In genomic region chr5:172774561-172775271, GRCh38 we compare ENCODE assay signal across 13 cellular contexts. TPM values are rescaled to one million over a fixed set of nuclear protein-coding genes. Genes with fewer than 3 reads are reported as not detected.
DNase-seq lines count a peak whose midpoint lies in the region; ATAC-seq, FAIRE-seq and TF ChIP-seq lines count a peak whose summit lies in the region.
"Had no signal": no experiment of that assay in that cellular context is flagged by ENCODE, and none has a peak within 500 bp of the region (broad histone marks: within the 10 kb centered on the region; RNA-seq: fewer than 3 reads in every experiment).

No MANE protein-coding gene starts in this region.

- no peak overlapping the region for H3K4me3 ChIP-seq in CD8-positive, alpha-beta T cell (ENCODE audit: low read depth, low read length)
- peak overlapping the region in 2 of 3 experiments; percentile 3 to 39; a peak in 2 of 6 replicates for H3K4me3 ChIP-seq in HepG2 (replicated peaks in 1 of 3; ENCODE audit: insufficient read depth in 1 of 3, low read depth in 2 of 3, low read length in 3 of 3)
- H3K4me3 ChIP-seq in skeletal muscle tissue (ENCODE audit: low read length in 3 of 3) = no peak overlapping the region

- no peak overlapping the region for H3K4me3 Mint-ChIP-seq in CD8-positive, alpha-beta T cell
- H3K4me3 Mint-ChIP-seq in activated T-helper 1 cell treated with anti-CD3 and anti-CD28 coated beads, Interleukin-12 subunit alpha, Interleukin-12 subunit beta, Interleukin-2, Interleukin-4 antibody, amounts not matched to agents 30 ng/mL and 10 ng/mL and 1 ng/mL, durations not matched to agents 14 hours and 24 hours and 36 hours = no peak overlapping the region

- H3K9ac ChIP-seq in HepG2 (ENCODE audit: insufficient read depth, low read depth, low read length) (peak overlapping the region; percentile 72), skeletal muscle tissue (ENCODE audit: low read depth in 1 of 3, low read length in 3 of 3) (peak overlapping the region in 1 of 3 donors; percentile 3)

- no peak for TF ChIP-seq RAD21 in HepG2 (CRISPR knock-in tag; IDR thresholded peaks at IDR 0.05)

- ATAC-seq in CD8-positive, alpha-beta T cell = no peak
- ATAC-seq in HepG2 = no peak

- H3K9me3 ChIP-seq in CD8-positive, alpha-beta T cell (ENCODE audit: low read length) = no peaks in the 10 kb centered on the region
- H3K9me3 ChIP-seq in HepG2 (ENCODE audit: low read length) (no peaks in the 10 kb centered on the region), skeletal muscle tissue (ENCODE audit: control insufficient read depth in 3 of 3, low read length in 3 of 3) (no peaks in the 10 kb centered on the region)

- CTCF ChIA-PET in CD8-positive, alpha-beta T cell (lab: Charles Lee) = interaction anchor here (0.6 to 7.2 kb wide), 10 partner anchors 9 to 185 kb away, joined by 3 to 75 read pairs (median 6); partner anchors contain the start of gene RPL26L1
- CTCF ChIA-PET in HepG2 (lab: Yijun Ruan, JAX; ENCODE audit: low intra/inter-chr PET ratio, low total read pairs) = no interaction called here

- H4K20me1 ChIP-seq in HepG2 (ENCODE audit: insufficient read depth, low read length) = peaks cover 12% of the 10 kb centered on the region

- peak overlapping the region; percentile 99 for H3K4me2 ChIP-seq in HepG2 (ENCODE audit: low read depth, low read length)

- 31% methylated on average over 7 of the region's 7 CpGs for WGBS in HepG2 (ENCODE audit: low lambda C conversion rate)

- intact Hi-C loops in CD8-positive, alpha-beta T cell (cut with DNase I, micrococcal nuclease) = loop anchor here (2.0 to 10.0 kb wide), 4 partner anchors 158 to 1380 kb away; partner anchors contain the start of gene BNIP1 (in 1 of the 2)
- intact Hi-C loops in activated T-helper 1 cell treated with anti-CD3 and anti-CD28 coated beads, Interleukin-12 subunit alpha, Interleukin-12 subunit beta, Interleukin-2, Interleukin-4 antibody, amounts not matched to agents 30 ng/mL and 10 ng/mL and 1 ng/mL, durations not matched to agents 14 hours and 24 hours and 36 hours (cut with micrococcal nuclease) = loop anchor here (10.0 kb wide), 1 partner anchor 1110 kb away; the partner anchor contains the start of gene CPEB4
- intact Hi-C loops in HepG2 (cut with micrococcal nuclease; ENCODE audit: unreplicated experiment) = no loop called here

- H3K36me3 ChIP-seq in CD8-positive, alpha-beta T cell (ENCODE audit: insufficient read depth, low read length) = no peaks in the 10 kb centered on the region
- peaks cover 0 to 4% of the 10 kb centered on the region in 2 experiments; a peak in 1 of 5 replicates for H3K36me3 ChIP-seq in HepG2 (replicated peaks in 1 of 2; ENCODE audit: control insufficient read depth in 1 of 2, insufficient read depth in 2 of 2, low read length in 2 of 2)
- H3K36me3 ChIP-seq in skeletal muscle tissue (ENCODE audit: control insufficient read depth in 3 of 3, insufficient read depth in 3 of 3, low read length in 3 of 3) = peaks cover 0 to 9% (median 5%) of the 10 kb centered on the region in 3 donors

- TF ChIP-seq POLR2A in HepG2 (IDR thresholded peaks at IDR 0.05; ENCODE audit: insufficient read depth in 1 of 2, low read depth in 2 of 2, low read length in 2 of 2) = no peak

- in situ Hi-C loops in HepG2 (cut with HindIII; ENCODE audit: extremely low pct_ligation_motif_present, low pct_unique_long_range_greater_than_20kb) = loop anchor here (5.0 to 10.0 kb wide), 2 partner anchors 80 to 128 kb away; no protein-coding TSS in a partner anchor

- no peak overlapping the region for H3K27ac ChIP-seq in CD8-positive, alpha-beta T cell (ENCODE audit: low read depth, low read length)
- peak overlapping the region; percentile 62 for H3K27ac ChIP-seq in HepG2 (ENCODE audit: extremely low read length, insufficient read depth, low read length)
- H3K27ac ChIP-seq in skeletal muscle tissue (ENCODE audit: low read depth, low read length) = peak overlapping the region; percentile 100

- TF ChIP-seq EP300 in HepG2 (IDR thresholded peaks at IDR 0.05; ENCODE audit: low read depth in 2 of 2, low read length in 2 of 2) (no peak), HepG2 (CRISPR knock-in tag; IDR thresholded peaks at IDR 0.05; ENCODE audit: borderline replicate concordance) (no peak)

- no peaks in the 10 kb centered on the region for H3K9me3 Mint-ChIP-seq in CD8-positive, alpha-beta T cell
- no peaks in the 10 kb centered on the region for H3K9me3 Mint-ChIP-seq in activated T-helper 1 cell treated with anti-CD3 and anti-CD28 coated beads, Interleukin-12 subunit alpha, Interleukin-12 subunit beta, Interleukin-2, Interleukin-4 antibody, amounts not matched to agents 30 ng/mL and 10 ng/mL and 1 ng/mL, durations not matched to agents 14 hours and 24 hours and 36 hours

- peaks cover 13% of the 10 kb centered on the region for H3K79me2 ChIP-seq in HepG2 (ENCODE audit: insufficient read depth, low read length)

- no peaks in the 10 kb centered on the region for H3K27me3 Mint-ChIP-seq in CD8-positive, alpha-beta T cell (ENCODE audit: low read depth)
- H3K27me3 Mint-ChIP-seq in activated T-helper 1 cell treated with anti-CD3 and anti-CD28 coated beads, Interleukin-12 subunit alpha, Interleukin-12 subunit beta, Interleukin-2, Interleukin-4 antibody, amounts not matched to agents 30 ng/mL and 10 ng/mL and 1 ng/mL, durations not matched to agents 14 hours and 24 hours and 36 hours (ENCODE audit: insufficient read depth) = no peaks in the 10 kb centered on the region

- DNase-seq in CD8-positive, alpha-beta T cell = no peak
- DNase-seq in activated T-helper 1 cell treated with anti-CD3 and anti-CD28 coated beads, Interleukin-12 subunit alpha, Interleukin-12 subunit beta, Interleukin-2, Interleukin-4 antibody, amounts not matched to agents 30 ng/mL and 10 ng/mL and 1 ng/mL, durations not matched to agents 14 hours and 24 hours and 36 hours (ENCODE audit: low spot score) = no peak
- DNase-seq in HepG2 (ENCODE audit: low spot score) (no peak), C1 segment of cervical spinal cord (lab: John Stamatoyannopoulos, UW) (no peak), activated gamma-delta T cell treated with Interleukin-2 at 50 U/mL for 16 hours (no peak), NCI-H2081 treated with DMSO at 0.1 percent for 48 hours (lab: John Stamatoyannopoulos, UW) (no peak), OCI-M2 (lab: John Stamatoyannopoulos, UW; ENCODE audit: unreplicated experiment) (no peak)
- DNase-seq: activated CD4-positive, alpha-beta T cell treated with anti-CD3 and anti-CD28 coated beads for 1 hour; DMS79 treated with DMSO at 0.1 percent for 48 hours; NCI-H1048; stimulated activated CD4-positive, alpha-beta T cell treated with anti-CD3 and anti-CD28 coated beads, Interleukin-4, amount 100 ng/mL, for 1 hour had no signal

- no peaks in the 10 kb centered on the region for H3K27me3 ChIP-seq in CD8-positive, alpha-beta T cell (ENCODE audit: insufficient read depth, low read length)
- H3K27me3 ChIP-seq in HepG2 (ENCODE audit: control insufficient read depth in 1 of 2, insufficient read depth in 2 of 2, low read length in 2 of 2) (no peaks in the 10 kb centered on the region; a peak in 1 of 5 replicates), skeletal muscle tissue (ENCODE audit: control insufficient read depth in 3 of 3, insufficient read depth in 3 of 3, low read length in 3 of 3) (no peaks in the 10 kb centered on the region)

- no peak for TF ChIP-seq CTCF in CD8-positive, alpha-beta T cell (IDR thresholded peaks at IDR 0.05)
- no peak for TF ChIP-seq CTCF in HepG2 (CRISPR knock-in tag; IDR thresholded peaks at IDR 0.05)

- no TSS peak for BruUV-seq in HepG2 (replicated peaks; lab: Mats Ljungman, UMichigan)

- H3K4me1 Mint-ChIP-seq in CD8-positive, alpha-beta T cell (ENCODE audit: low read depth) = peaks cover 47% of the 10 kb centered on the region
- peaks cover 66% of the 10 kb centered on the region for H3K4me1 Mint-ChIP-seq in activated T-helper 1 cell treated with anti-CD3 and anti-CD28 coated beads, Interleukin-12 subunit alpha, Interleukin-12 subunit beta, Interleukin-2, Interleukin-4 antibody, amounts not matched to agents 30 ng/mL and 10 ng/mL and 1 ng/mL, durations not matched to agents 14 hours and 24 hours and 36 hours (ENCODE audit: low read depth)

- no peak for FAIRE-seq in HepG2 (lab: Jason Lieb, UNC)
- FAIRE-seq: RCC 7860 had no signal

- peaks cover 36% of the 10 kb centered on the region for H3K4me1 ChIP-seq in CD8-positive, alpha-beta T cell (ENCODE audit: insufficient read depth, low read length)
- H3K4me1 ChIP-seq in HepG2 (ENCODE audit: insufficient read depth, low read length) = peaks cover 80% of the 10 kb centered on the region
- peaks cover 19 to 49% (median 30%) of the 10 kb centered on the region in 3 donors for H3K4me1 ChIP-seq in skeletal muscle tissue (ENCODE audit: control insufficient read depth in 3 of 3, insufficient read depth in 3 of 3, low read length in 3 of 3)

- POLR2A ChIA-PET in CD8-positive, alpha-beta T cell (lab: Charles Lee) = interaction anchor here (1.1 to 3.6 kb wide), 3 partner anchors 9 to 62 kb away, joined by 4 to 19 read pairs (median 5); no protein-coding TSS in a partner anchor
- POLR2A ChIA-PET in HepG2 (lab: Yijun Ruan, JAX) = interaction anchor here (0.7 to 17.1 kb wide), 16 partner anchors 9 to 124 kb away, joined by 3 to 425 read pairs (median 8); no protein-coding TSS in a partner anchor

- H3K36me3 Mint-ChIP-seq in CD8-positive, alpha-beta T cell = peaks cover 12% of the 10 kb centered on the region
- H3K36me3 Mint-ChIP-seq in activated T-helper 1 cell treated with anti-CD3 and anti-CD28 coated beads, Interleukin-12 subunit alpha, Interleukin-12 subunit beta, Interleukin-2, Interleukin-4 antibody, amounts not matched to agents 30 ng/mL and 10 ng/mL and 1 ng/mL, durations not matched to agents 14 hours and 24 hours and 36 hours (ENCODE audit: low read depth) = peaks cover 3% of the 10 kb centered on the region

- peak overlapping the region; percentile 62 for H3K27ac Mint-ChIP-seq in CD8-positive, alpha-beta T cell
- H3K27ac Mint-ChIP-seq in activated T-helper 1 cell treated with anti-CD3 and anti-CD28 coated beads, Interleukin-12 subunit alpha, Interleukin-12 subunit beta, Interleukin-2, Interleukin-4 antibody, amounts not matched to agents 30 ng/mL and 10 ng/mL and 1 ng/mL, durations not matched to agents 14 hours and 24 hours and 36 hours = peak overlapping the region; percentile 6

- no peak overlapping the region for H2AFZ ChIP-seq in HepG2 (ENCODE audit: low read length)

RNA-seq across cellular contexts. Expression of gene DUSP1, which starts 3.7 kb away (rescaled TPM):
- total RNA-seq in CD8-positive, alpha-beta T cell = 100 to 1,000 TPM; 745 to 767 TPM
- total RNA-seq in activated T-helper 1 cell treated with anti-CD3 and anti-CD28 coated beads, Interleukin-12 subunit alpha, Interleukin-12 subunit beta, Interleukin-2, Interleukin-4 antibody, amounts not matched to agents 30 ng/mL and 10 ng/mL and 1 ng/mL, durations not matched to agents 14 hours and 24 hours and 36 hours = 11.9 and 12.5 TPM in 2 replicates
- total RNA-seq in HepG2 (2016; rRNA removed; fragmentation: Illumina TruSeq; extraction: Trizol) (18.0 and 27.1 TPM in 2 replicates), skeletal muscle tissue (67.3 TPM)
- 7.1 and 7.8 TPM in 2 replicates for total RNA-seq in HepG2 (2016; cell fraction: cytosol; rRNA removed; fragmentation: Illumina TruSeq; extraction: Trizol; ENCODE audit: low read depth)
- total RNA-seq in HepG2 (2016; cell fraction: insoluble cytoplasmic fraction; rRNA removed; fragmentation: Illumina TruSeq; extraction: Trizol) = 15.8 and 29.9 TPM in 2 replicates
- 14.2 and 16.6 TPM in 2 replicates for total RNA-seq in HepG2 (2016; cell fraction: membrane; rRNA removed; fragmentation: Illumina TruSeq; extraction: Trizol)
- 53.7 and 56.5 TPM in 2 replicates for total RNA-seq in HepG2 (2016; cell fraction: nucleus; rRNA removed; fragmentation: Illumina TruSeq; extraction: Trizol)
- polyA plus RNA-seq in HepG2 (2011; rRNA removed) = 55.5 and 79.2 TPM in 2 replicates
- 59.1 and 69.7 TPM in 2 replicates for polyA plus RNA-seq in HepG2 (2011; cell fraction: cytosol; rRNA removed)
- polyA plus RNA-seq in HepG2 (2011; cell fraction: nucleus; rRNA removed) = 85.1 and 113 TPM in 2 replicates
- 48.1 and 56.6 TPM in 2 replicates for polyA plus RNA-seq in HepG2 (2012)
- polyA plus RNA-seq in HepG2 (2016; cell fraction: cytosol; fragmentation: Illumina TruSeq; extraction: Trizol; ENCODE audit: low read depth) = 4.7 and 6.0 TPM in 2 replicates
- polyA plus RNA-seq in HepG2 (2016; cell fraction: insoluble cytoplasmic fraction; fragmentation: Illumina TruSeq; extraction: Trizol; ENCODE audit: low read depth) = 17.2 and 23.0 TPM in 2 replicates
- polyA plus RNA-seq in HepG2 (2016; cell fraction: membrane; fragmentation: Illumina TruSeq; extraction: Trizol; ENCODE audit: low read depth) = 9.3 and 9.4 TPM in 2 replicates
- polyA plus RNA-seq in HepG2 (2016; cell fraction: nucleus; fragmentation: Illumina TruSeq; extraction: Trizol; ENCODE audit: insufficient read depth, low read depth) = 63.2 and 85.8 TPM in 2 replicates
- polyA minus RNA-seq in HepG2 (2011; rRNA and poly(A)+ RNA removed; ENCODE audit: low replicate concordance) = 142 and 198 TPM in 2 replicates
- 72.5 and 80.5 TPM in 2 replicates for polyA minus RNA-seq in HepG2 (2011; cell fraction: cytosol; rRNA and poly(A)+ RNA removed)
- 95.3 and 131 TPM in 2 replicates for polyA minus RNA-seq in HepG2 (2011; cell fraction: nucleus; rRNA and poly(A)+ RNA removed)

RNA-seq across cellular contexts. Expression of gene ERGIC1, which starts 59.3 kb away (rescaled TPM):
- 10 to 100 TPM; 61.0 to 61.2 TPM for total RNA-seq in CD8-positive, alpha-beta T cell
- 47.4 and 47.9 TPM in 2 replicates for total RNA-seq in activated T-helper 1 cell treated with anti-CD3 and anti-CD28 coated beads, Interleukin-12 subunit alpha, Interleukin-12 subunit beta, Interleukin-2, Interleukin-4 antibody, amounts not matched to agents 30 ng/mL and 10 ng/mL and 1 ng/mL, durations not matched to agents 14 hours and 24 hours and 36 hours
- total RNA-seq in HepG2 (2016; rRNA removed; fragmentation: Illumina TruSeq; extraction: Trizol) (56.6 and 78.5 TPM in 2 replicates), skeletal muscle tissue (46.4 TPM)
- total RNA-seq in HepG2 (2016; cell fraction: cytosol; rRNA removed; fragmentation: Illumina TruSeq; extraction: Trizol; ENCODE audit: low read depth) = 56.7 and 59.9 TPM in 2 replicates
- 51.2 and 75.8 TPM in 2 replicates for total RNA-seq in HepG2 (2016; cell fraction: insoluble cytoplasmic fraction; rRNA removed; fragmentation: Illumina TruSeq; extraction: Trizol)
- total RNA-seq in HepG2 (2016; cell fraction: membrane; rRNA removed; fragmentation: Illumina TruSeq; extraction: Trizol) = 144 and 156 TPM in 2 replicates
- 57.0 and 67.0 TPM in 2 replicates for total RNA-seq in HepG2 (2016; cell fraction: nucleus; rRNA removed; fragmentation: Illumina TruSeq; extraction: Trizol)
- 184 and 205 TPM in 2 replicates for polyA plus RNA-seq in HepG2 (2011; rRNA removed)
- 216 and 224 TPM in 2 replicates for polyA plus RNA-seq in HepG2 (2011; cell fraction: cytosol; rRNA removed)
- 121 and 137 TPM in 2 replicates for polyA plus RNA-seq in HepG2 (2011; cell fraction: nucleus; rRNA removed)
- 145 and 175 TPM in 2 replicates for polyA plus RNA-seq in HepG2 (2012)
- 87.6 and 105 TPM in 2 replicates for polyA plus RNA-seq in HepG2 (2016; cell fraction: cytosol; fragmentation: Illumina TruSeq; extraction: Trizol; ENCODE audit: low read depth)
- polyA plus RNA-seq in HepG2 (2016; cell fraction: insoluble cytoplasmic fraction; fragmentation: Illumina TruSeq; extraction: Trizol; ENCODE audit: low read depth) = 71.8 and 81.7 TPM in 2 replicates
- 183 and 185 TPM in 2 replicates for polyA plus RNA-seq in HepG2 (2016; cell fraction: membrane; fragmentation: Illumina TruSeq; extraction: Trizol; ENCODE audit: low read depth)
- polyA plus RNA-seq in HepG2 (2016; cell fraction: nucleus; fragmentation: Illumina TruSeq; extraction: Trizol; ENCODE audit: insufficient read depth, low read depth) = 94.6 and 95.4 TPM in 2 replicates
- 179 and 302 TPM in 2 replicates for polyA minus RNA-seq in HepG2 (2011; rRNA and poly(A)+ RNA removed; ENCODE audit: low replicate concordance)
- 60.3 and 74.0 TPM in 2 replicates for polyA minus RNA-seq in HepG2 (2011; cell fraction: cytosol; rRNA and poly(A)+ RNA removed)
- polyA minus RNA-seq in HepG2 (2011; cell fraction: nucleus; rRNA and poly(A)+ RNA removed) = 85.1 and 89.6 TPM in 2 replicates

Comparison
In these comparisons a context has a peak if more than half of its experiments do, and no peak if none do; other contexts are left out.
1. H3K4me3 ChIP-seq: peak in HepG2 (2 of 3); none in CD8-positive, alpha-beta T cell (single experiment) and skeletal muscle tissue (0 of 3).
2. RNA of gene DUSP1, which starts 3.7 kb away (total RNA-seq): 745 to 767 TPM in CD8-positive, alpha-beta T cell; 67.3 TPM in skeletal muscle tissue (single experiment), 7.1 to 56.5 TPM in HepG2 and 11.9 to 12.5 TPM in activated T-helper 1 cell treated with anti-CD3 and anti-CD28 coated beads, Interleukin-12 subunit alpha, Interleukin-12 subunit beta, Interleukin-2, Interleukin-4 antibody, amounts not matched to agents 30 ng/mL and 10 ng/mL and 1 ng/mL, durations not matched to agents 14 hours and 24 hours and 36 hours; every median in the first group is over 10 times any median in the second.